31 cellular contexts compared by ENCODE assay signal in the genomic region with DNA sequence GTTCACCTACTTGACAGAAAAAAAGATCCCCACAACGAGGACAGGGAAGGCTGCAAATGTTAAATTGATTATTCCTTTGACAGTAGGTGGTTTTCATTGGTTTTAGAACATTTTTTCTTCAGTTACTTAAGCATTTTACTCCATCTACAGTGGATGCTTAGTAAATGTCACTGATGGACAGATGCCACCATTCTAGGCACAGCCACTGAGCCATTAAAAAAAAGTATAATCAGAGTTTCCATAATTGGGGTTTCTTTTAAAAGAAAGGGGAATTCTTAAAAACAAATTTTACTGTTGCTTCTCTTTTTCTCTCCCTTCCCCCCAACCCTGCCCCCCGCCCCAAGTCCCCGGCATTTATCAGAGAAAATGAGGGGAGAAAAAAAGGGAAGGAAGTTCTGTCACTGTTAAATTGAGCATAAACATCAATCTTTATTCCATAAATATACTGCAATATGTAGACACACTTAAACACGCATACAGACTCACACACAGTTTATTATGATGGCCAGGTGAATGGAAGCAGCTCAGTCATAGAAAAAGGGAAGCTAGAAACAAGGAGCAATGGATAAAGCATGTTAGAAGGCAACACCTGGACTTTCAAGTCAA.
"Had no signal": no experiment of that assay in that cellular context is flagged by ENCODE, and none has a peak within 500 bp of the region (broad histone marks: within the 10 kb centered on the region; RNA-seq: fewer than 3 reads in every experiment).

No MANE protein-coding gene starts in this region.

- H3K4me1 ChIP-seq: adrenal gland, breast epithelium had no signal

- H3K9ac ChIP-seq: KMS-11 had no signal

- H3K4me1 Mint-ChIP-seq: activated CD4-positive, alpha-beta memory T cell treated with anti-CD3 and anti-CD28 coated beads, Interleukin-2, amount 10 ng/mL, durations not matched to agents 7 days and 5 days; activated CD4-positive, alpha-beta T cell treated with anti-CD3 and anti-CD28 coated beads for 36 hours; activated naive CD8-positive, alpha-beta T cell treated with anti-CD3 and anti-CD28 coated beads, Interleukin-2, amount 10 ng/mL, durations not matched to agents 7 days and 5 days; T-cell had no signal

- H3K4me3 ChIP-seq: adrenal gland, breast epithelium, SK-N-MC had no signal

- H3K9me3 ChIP-seq: adrenal gland, breast epithelium had no signal

- H3K9me3 Mint-ChIP-seq: activated CD4-positive, alpha-beta memory T cell treated with anti-CD3 and anti-CD28 coated beads, Interleukin-2, amount 10 ng/mL, durations not matched to agents 7 days and 5 days; activated naive CD8-positive, alpha-beta T cell treated with anti-CD3 and anti-CD28 coated beads, Interleukin-2, amount 10 ng/mL, durations not matched to agents 7 days and 5 days; activated T-cell treated with anti-CD3 and anti-CD28 coated beads, Interleukin-2, amount 50 U/mL, for 72 hours; activated T-helper 2 cell treated with anti-CD3 and anti-CD28 coated beads, Interferon-gamma antibody, Interleukin-2, Interleukin-4, amounts not matched to agents 10 μg/mL and 5 μg/mL and 100 μg/mL, durations not matched to agents 14 hours and 24 hours and 36 hours; T-cell had no signal

- H3K27ac ChIP-seq: adrenal gland, breast epithelium, KMS-11, SK-N-MC had no signal

- DNase-seq: activated CD4-positive, alpha-beta memory T cell treated with anti-CD3 and anti-CD28 coated beads, Interleukin-2, amount 10 ng/mL, durations not matched to agents 7 days and 5 days; activated CD4-positive, alpha-beta T cell treated with anti-CD3 and anti-CD28 coated beads for 36 hours; activated CD4-positive, alpha-beta T cell treated with anti-CD3 and anti-CD28 coated beads, Interleukin-2, amount 50 U/mL, for 1 hour; activated CD4-positive, CD25-positive, alpha-beta regulatory T cell; activated naive CD4-positive, alpha-beta T cell treated with anti-CD3 and anti-CD28 coated beads, Interleukin-2, amount 50 U/mL, for 16 hours; activated naive CD8-positive, alpha-beta T cell treated with anti-CD3 and anti-CD28 coated beads, Interleukin-2, amount 10 ng/mL, durations not matched to agents 7 days and 5 days; activated T-cell treated with anti-CD3 and anti-CD28 coated beads for 4 hours; activated T-cell treated with anti-CD3 and anti-CD28 coated beads, Interleukin-2, amount 50 U/mL, for 72 hours; adrenal gland; anterior cingulate cortex; caudate nucleus; IMR-90; NCI-H1092; NCI-H1417; NCI-H1930; NCI-H2107; NCI-H2171 treated with DMSO at 0.1 percent for 48 hours; NCI-H345; NCI-H510A; NCI-H526 treated with DMSO at 0.1 percent for 48 hours; NCI-H82; RPMI8226; T-cell; T-helper 2 cell; T1000 had no signal

- H3K36me3 ChIP-seq: adrenal gland, breast epithelium had no signal

- ATAC-seq: activated CD4-positive, alpha-beta T cell treated with anti-CD3 and anti-CD28 coated beads for 36 hours; activated T-cell treated with anti-CD3 and anti-CD28 coated beads, Interleukin-2, amount 50 U/mL, for 72 hours; Panc1; Right ventricle myocardium inferior; T-cell had no signal

- H3K4me2 ChIP-seq: KMS-11 had no signal

- H3K27ac Mint-ChIP-seq: activated CD4-positive, alpha-beta memory T cell treated with anti-CD3 and anti-CD28 coated beads, Interleukin-2, amount 10 ng/mL, durations not matched to agents 7 days and 5 days; activated CD4-positive, alpha-beta T cell treated with anti-CD3 and anti-CD28 coated beads for 36 hours; activated naive CD8-positive, alpha-beta T cell treated with anti-CD3 and anti-CD28 coated beads, Interleukin-2, amount 10 ng/mL, durations not matched to agents 7 days and 5 days; activated T-cell treated with anti-CD3 and anti-CD28 coated beads, Interleukin-2, amount 50 U/mL, for 72 hours; activated T-helper 2 cell treated with anti-CD3 and anti-CD28 coated beads, Interferon-gamma antibody, Interleukin-2, Interleukin-4, amounts not matched to agents 10 μg/mL and 5 μg/mL and 100 μg/mL, durations not matched to agents 14 hours and 24 hours and 36 hours; T-cell had no signal

- H3K27me3 ChIP-seq: adrenal gland had no signal

- H3K4me3 Mint-ChIP-seq: activated CD4-positive, alpha-beta memory T cell treated with anti-CD3 and anti-CD28 coated beads, Interleukin-2, amount 10 ng/mL, durations not matched to agents 7 days and 5 days; activated CD4-positive, alpha-beta T cell treated with anti-CD3 and anti-CD28 coated beads for 36 hours; activated naive CD8-positive, alpha-beta T cell treated with anti-CD3 and anti-CD28 coated beads, Interleukin-2, amount 10 ng/mL, durations not matched to agents 7 days and 5 days; activated T-cell treated with anti-CD3 and anti-CD28 coated beads, Interleukin-2, amount 50 U/mL, for 72 hours; T-cell had no signal
